Comparison of ENCODE assay signal across 23 cellular contexts in genomic region chr10:1603181-1603580, GRCh38.
"Had no signal": no experiment of that assay in that cellular context is flagged by ENCODE, and none has a peak within 500 bp of the region (broad histone marks: within the 10 kb centered on the region; RNA-seq: fewer than 3 reads in every experiment).

No MANE protein-coding gene starts in this region.

- H3K9me3 ChIP-seq: mucosa of descending colon, prostate gland, right atrium auricular region, suprapubic skin had no signal

- H3K36me3 ChIP-seq: neural progenitor cell, prostate gland, right atrium auricular region, suprapubic skin had no signal

- H3K4me3 Mint-ChIP-seq: immature natural killer cell; memory B cell; mesothelial cell of epicardium; naive B cell; natural killer cell treated with Interleukin-12 subunit alpha and Interleukin-12 subunit beta and Interleukin-15 and Interleukin-18, amount 100 ng/mL, for 72 hours; neural progenitor cell; stimulated activated naive CD8-positive, alpha-beta T cell treated with anti-CD3 and anti-CD28 coated beads, Interleukin-15, amount 100 ng/mL, for 72 hours had no signal

- DNase-seq: dorsolateral prefrontal cortex; effector CD4-positive, alpha-beta T cell; hypothalamus; immature natural killer cell; mucosa of descending colon; naive B cell; stimulated activated CD4-positive, alpha-beta T cell treated with anti-CD3 and anti-CD28 coated beads, Interleukin-12 subunit alpha, Interleukin-12 subunit beta, amount 100 ng/mL, for 4 hours; stimulated activated CD4-positive, alpha-beta T cell treated with anti-CD3 and anti-CD28 coated beads, Interleukin-1b, Interleukin-23, amount 100 ng/mL, for 48 hours; stimulated activated CD4-positive, alpha-beta T cell treated with anti-CD3 and anti-CD28 coated beads, Interleukin-4, amount 100 ng/mL, for 1 hour; stimulated activated CD8-positive, alpha-beta memory T cell treated with anti-CD3 and anti-CD28 coated beads, Interleukin-4, amount 100 ng/mL, for 48 hours; stimulated activated naive CD4-positive, alpha-beta T cell; stimulated activated naive CD8-positive, alpha-beta T cell treated with anti-CD3 and anti-CD28 coated beads, Interleukin-15, amount 100 ng/mL, for 72 hours; trophoblast cell had no signal

- H3K27me3 ChIP-seq: neural progenitor cell, right atrium auricular region had no signal

- H3K36me3 Mint-ChIP-seq: immature natural killer cell; memory B cell; mesothelial cell of epicardium; naive B cell; natural killer cell treated with Interleukin-12 subunit alpha and Interleukin-12 subunit beta and Interleukin-15 and Interleukin-18, amount 100 ng/mL, for 72 hours; neural progenitor cell had no signal

- H3K27ac Mint-ChIP-seq: immature natural killer cell; memory B cell; mesothelial cell of epicardium; natural killer cell treated with Interleukin-12 subunit alpha and Interleukin-12 subunit beta and Interleukin-15 and Interleukin-18, amount 100 ng/mL, for 72 hours; neural progenitor cell; stimulated activated naive CD8-positive, alpha-beta T cell treated with anti-CD3 and anti-CD28 coated beads, Interleukin-15, amount 100 ng/mL, for 72 hours had no signal

- H3K4me3 ChIP-seq: dorsolateral prefrontal cortex, lung, mucosa of descending colon, neural progenitor cell, prostate gland, right atrium auricular region, smooth muscle cell, suprapubic skin had no signal

- ATAC-seq: mucosa of descending colon; sciatic nerve; stimulated activated naive CD8-positive, alpha-beta T cell treated with anti-CD3 and anti-CD28 coated beads, Interleukin-15, amount 100 ng/mL, for 72 hours had no signal

- H3K4me1 Mint-ChIP-seq: immature natural killer cell; stimulated activated naive CD8-positive, alpha-beta T cell treated with anti-CD3 and anti-CD28 coated beads, Interleukin-15, amount 100 ng/mL, for 72 hours had no signal

- H3K9me3 Mint-ChIP-seq: immature natural killer cell; memory B cell; mesothelial cell of epicardium; naive B cell; natural killer cell treated with Interleukin-12 subunit alpha and Interleukin-12 subunit beta and Interleukin-15 and Interleukin-18, amount 100 ng/mL, for 72 hours; neural progenitor cell; stimulated activated naive CD8-positive, alpha-beta T cell treated with anti-CD3 and anti-CD28 coated beads, Interleukin-15, amount 100 ng/mL, for 72 hours had no signal

- H3K4me1 ChIP-seq: prostate gland, right atrium auricular region had no signal

- H3K27ac ChIP-seq: dorsolateral prefrontal cortex, neural progenitor cell, prostate gland, right atrium auricular region, suprapubic skin had no signal
